ENCODE assay signal across 8 cellular contexts in genomic region chr5:10565785-10566506, GRCh38. TPM values are rescaled to one million over a fixed set of nuclear protein-coding genes. Genes with fewer than 3 reads are reported as not detected.
DNase-seq lines count a peak whose midpoint lies in the region; ATAC-seq, FAIRE-seq and TF ChIP-seq lines count a peak whose summit lies in the region.

No MANE protein-coding gene starts in this region.

- H3K4me2 ChIP-seq in DOHH2 (ENCODE audit: low read length), result peak overlapping the region; percentile 73
- H3K4me2 ChIP-seq in neuronal stem cell (ENCODE audit: insufficient read depth, low read length, poor library complexity, severe bottlenecking), result peak overlapping the region; percentile 96

- no peak overlapping the region for H4K91ac ChIP-seq in neuronal stem cell (ENCODE audit: low read depth, low read length, poor library complexity)

- H3K27ac ChIP-seq in DOHH2 (ENCODE audit: low read depth, low read length) (no peak overlapping the region), duodenal mucosa (ENCODE audit: low read depth, low read length) (no peak overlapping the region), neuronal stem cell (replicated peaks; ENCODE audit: low read length) (no peak overlapping the region)

- no peaks in the 10 kb centered on the region for H3K79me1 ChIP-seq in neuronal stem cell (ENCODE audit: low read depth, low read length)

- no peak for TF ChIP-seq CTCF in DOHH2 (IDR thresholded peaks at IDR 0.05; ENCODE audit: low read depth, low read length, poor library complexity, severe bottlenecking)

- no peak overlapping the region for H2AFZ ChIP-seq in neuronal stem cell (ENCODE audit: low read length)

- no peak overlapping the region for H2BK12ac ChIP-seq in neuronal stem cell (ENCODE audit: low read length)

- no peak overlapping the region for H3K4ac ChIP-seq in neuronal stem cell (ENCODE audit: low read length)

- H3K18ac ChIP-seq in neuronal stem cell (ENCODE audit: low read length), result no peak overlapping the region

- H3K9me2 ChIP-seq in DOHH2 (replicated peaks; ENCODE audit: control insufficient read depth, low read length), result no peaks in the 10 kb centered on the region

- H3K36me3 ChIP-seq in DOHH2 (ENCODE audit: control insufficient read depth, low read length) (no peaks in the 10 kb centered on the region), duodenal mucosa (ENCODE audit: control insufficient read depth in 1 of 2, insufficient read depth in 2 of 2, low read length in 2 of 2) (no peaks in the 10 kb centered on the region), neuronal stem cell (replicated peaks in 1 of 2; ENCODE audit: control insufficient read depth in 2 of 2, insufficient read depth in 2 of 2, low read length in 2 of 2) (no peaks in the 10 kb centered on the region)

- H3K9me3 ChIP-seq in DOHH2 (ENCODE audit: control insufficient read depth, insufficient read depth, low read length) (no peaks in the 10 kb centered on the region), duodenal mucosa (ENCODE audit: control insufficient read depth in 1 of 2, low read length in 2 of 2) (no peaks in the 10 kb centered on the region), neuronal stem cell (replicated peaks in 1 of 2; ENCODE audit: control insufficient read depth in 2 of 2, insufficient read depth in 1 of 2, low read depth in 1 of 2, low read length in 2 of 2) (no peaks in the 10 kb centered on the region)

- no CpG with 5 or more reads among the region's 11 CpGs for WGBS in neuronal stem cell (ENCODE audit: extremely low coverage in 2 of 2, insufficient read length in 2 of 2, insufficient replicate concordance in 1 of 2), 2 donors

- peaks cover 54% of the 10 kb centered on the region for H3K27me3 ChIP-seq in DOHH2 (ENCODE audit: control insufficient read depth, low read length)
- peaks cover 25 to 26% of the 10 kb centered on the region in 2 donors for H3K27me3 ChIP-seq in duodenal mucosa (ENCODE audit: control insufficient read depth in 1 of 2, insufficient read depth in 2 of 2, low read length in 2 of 2)
- H3K27me3 ChIP-seq in neuronal stem cell (ENCODE audit: control insufficient read depth in 3 of 3, insufficient read depth in 3 of 3, low read depth in 1 of 3, low read length in 3 of 3), result peaks cover 15 to 41% (median 37%) of the 10 kb centered on the region in 3 experiments

- peak; percentile 84 for DNase-seq in NAMALWA (ENCODE audit: low spot score)
- no peak for DNase-seq in neuronal stem cell (ENCODE audit: low spot score)
- no peak for DNase-seq in amygdala (lab: John Stamatoyannopoulos, UW)
- no peak for DNase-seq in HTR-8/SVneo (ENCODE audit: insufficient read length, low spot score)
- DNase-seq in mesenteric fat pad (ENCODE audit: low spot score), result no peak

- H3K79me2 ChIP-seq in DOHH2 (ENCODE audit: control insufficient read depth, low read length), result no peaks in the 10 kb centered on the region

- H3K9ac ChIP-seq in duodenal mucosa (ENCODE audit: low read depth in 1 of 2, low read length in 2 of 2) (no peak overlapping the region), neuronal stem cell (ENCODE audit: low read depth, low read length, poor library complexity) (no peak overlapping the region)

- H2BK120ac ChIP-seq in neuronal stem cell (ENCODE audit: low read depth, low read length), result no peak overlapping the region

- peak overlapping the region; percentile 9 for H2AK5ac ChIP-seq in neuronal stem cell (ENCODE audit: low read depth, low read length)

- peak overlapping the region; percentile 77 for H3K4me3 ChIP-seq in DOHH2 (ENCODE audit: low read length)
- peak overlapping the region; percentile 53 to 68 for H3K4me3 ChIP-seq in duodenal mucosa (ENCODE audit: low read depth in 1 of 2, low read length in 2 of 2)
- H3K4me3 ChIP-seq in neuronal stem cell (ENCODE audit: low read length in 2 of 2), result peak overlapping the region; percentile 89 to 96

- H2BK15ac ChIP-seq in neuronal stem cell (ENCODE audit: low read length), result no peak overlapping the region

- H3K4me1 ChIP-seq in DOHH2 (ENCODE audit: control insufficient read depth, low read length), result peaks cover 59% of the 10 kb centered on the region
- H3K4me1 ChIP-seq in duodenal mucosa (ENCODE audit: control insufficient read depth in 1 of 2, insufficient read depth in 2 of 2, low read length in 2 of 2), result peaks cover 0 to 13% of the 10 kb centered on the region in 2 donors
- H3K4me1 ChIP-seq in neuronal stem cell (ENCODE audit: control insufficient read depth in 2 of 2, insufficient read depth in 1 of 2, low read depth in 1 of 2, low read length in 2 of 2), result peaks cover 20 to 25% of the 10 kb centered on the region in 2 donors

- FAIRE-seq in HTR-8/SVneo (lab: Jason Lieb, UNC), result no peak

- peaks cover 6% of the 10 kb centered on the region for H4K20me1 ChIP-seq in DOHH2 (ENCODE audit: control insufficient read depth, insufficient read depth, low read depth, low read length)

- no peak for ATAC-seq in GM18870 (IDR thresholded peaks at IDR 0.05; ENCODE audit: unreplicated experiment)

- no peak overlapping the region for H4K8ac ChIP-seq in neuronal stem cell (ENCODE audit: low read depth, low read length)

- no peak overlapping the region for H3K23ac ChIP-seq in neuronal stem cell (ENCODE audit: low read depth, low read length, poor library complexity)

- H2BK5ac ChIP-seq in neuronal stem cell (ENCODE audit: low read length), result no peak overlapping the region

- peak overlapping the region; percentile 15 for H3K14ac ChIP-seq in neuronal stem cell (ENCODE audit: low read length)

- H3F3A ChIP-seq in DOHH2 (ENCODE audit: control insufficient read depth, insufficient read depth), result peaks cover 11% of the 10 kb centered on the region

RNA-seq across cellular contexts. Expression of gene ANKRD33B, which starts 2.1 kb away (rescaled TPM):
- 4.1 TPM for polyA plus RNA-seq in neuronal stem cell (2013, experiment 1 of 2)
- polyA plus RNA-seq in neuronal stem cell (2013, experiment 2 of 2), result 4.5 TPM
- 5.7 TPM for total RNA-seq in mesenteric fat pad
